ENCODE assay signal across 17 cellular contexts in the genomic region with DNA sequence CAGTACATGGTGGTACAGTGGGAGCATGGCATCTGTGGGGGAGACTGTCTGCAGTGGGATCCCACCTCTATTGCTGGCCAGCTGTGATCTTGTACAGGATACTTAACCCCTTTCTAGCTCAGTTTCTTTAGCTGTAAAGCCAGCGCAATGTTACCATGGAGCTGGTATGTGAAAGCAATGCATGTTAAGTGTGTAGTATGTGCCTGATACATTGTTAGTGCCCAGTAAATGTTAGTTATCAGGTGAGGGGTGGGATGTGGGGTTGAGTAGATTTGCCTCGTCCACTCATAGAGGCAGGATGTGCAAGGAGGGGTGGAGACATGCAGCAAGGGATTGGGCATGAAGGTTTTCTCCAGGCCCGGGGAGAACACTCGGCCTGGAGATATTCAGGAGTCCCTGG. TPM values are rescaled to one million over a fixed set of nuclear protein-coding genes. Genes with fewer than 3 reads are reported as not detected.
DNase-seq lines count a peak whose midpoint lies in the region; TF ChIP-seq lines count a peak whose summit lies in the region.
"Had no signal": no experiment of that assay in that cellular context is flagged by ENCODE, and none has a peak within 500 bp of the region (broad histone marks: within the 10 kb centered on the region; RNA-seq: fewer than 3 reads in every experiment).

No MANE protein-coding gene starts in this region.

- no peak overlapping the region for H3K4me3 ChIP-seq in HEK293 (ENCODE audit: low read depth, low read length)

- CTCF ChIA-PET in HEK293 (lab: Yijun Ruan, JAX): no interaction called here

- peaks cover 12% of the 10 kb centered on the region for H3K4me1 Mint-ChIP-seq in nephron progenitor cell
- H3K4me1 Mint-ChIP-seq in type B pancreatic cell (ENCODE audit: unreplicated experiment): peaks cover 8% of the 10 kb centered on the region

- H3K36me3 Mint-ChIP-seq in nephron progenitor cell (ENCODE audit: low read depth) (peaks cover 13% of the 10 kb centered on the region), type B pancreatic cell (peaks cover 21% of the 10 kb centered on the region)

- H3K27ac ChIP-seq in HEK293 (ENCODE audit: extremely low read depth, low read depth, low read length): no peak overlapping the region
- peak overlapping the region; percentile 24 for H3K27ac ChIP-seq in cingulate gyrus (ENCODE audit: low read depth, low read length)

- POLR2A ChIA-PET in HEK293 (lab: Yijun Ruan, JAX): interaction anchor here (0.8 kb wide), 1 partner anchor 44 kb away, joined by 4 read pairs; the partner anchor contains the start of gene AGGF1

- peaks cover 4 to 34% of the 10 kb centered on the region in 2 experiments for H3K36me3 ChIP-seq in HEK293 (ENCODE audit: control insufficient read depth in 2 of 2, insufficient read depth in 1 of 2, low read length in 2 of 2)
- H3K36me3 ChIP-seq: BE2C had no signal

- H3K4me3 Mint-ChIP-seq in nephron progenitor cell: peak overlapping the region; percentile 10
- peak overlapping the region; percentile 63 for H3K4me3 Mint-ChIP-seq in type B pancreatic cell
- H3K4me3 Mint-ChIP-seq: CD8-positive, alpha-beta memory T cell had no signal

- no peaks in the 10 kb centered on the region for H3K9me3 ChIP-seq in HEK293 (ENCODE audit: control insufficient read depth, insufficient read depth, low read depth, low read length)
- H3K9me3 ChIP-seq: BE2C had no signal

- H3K27me3 Mint-ChIP-seq in nephron progenitor cell (ENCODE audit: low read depth, poor library complexity) (peaks cover 24% of the 10 kb centered on the region), type B pancreatic cell (no peaks in the 10 kb centered on the region)
- H3K27me3 Mint-ChIP-seq: CD4-positive, CD25-positive, alpha-beta regulatory T cell had no signal

- DNase-seq in nephron progenitor cell (no peak), type B pancreatic cell (ENCODE audit: extremely low spot score, unreplicated experiment) (no peak), epidermal melanocyte (ENCODE audit: insufficient read length, low spot score) (no peak), islet precursor cell (no peak)
- no peak for DNase-seq in activated CD4-positive, alpha-beta T cell treated with anti-CD3 and anti-CD28 coated beads for 4 hours
- DNase-seq: ACHN; BE2C; C1 segment of cervical spinal cord; CD4-positive, CD25-positive, alpha-beta regulatory T cell; CD8-positive, alpha-beta memory T cell; COR-L47; DMS79; GDM1; GOT3; H7 had no signal

- no peaks in the 10 kb centered on the region; the same call in 1 of the 2 replicates for H3K4me1 ChIP-seq in HEK293 (ENCODE audit: control insufficient read depth, insufficient read depth, low read length)
- H3K4me1 ChIP-seq: BE2C had no signal

- H3K9me3 Mint-ChIP-seq in nephron progenitor cell (no peaks in the 10 kb centered on the region), type B pancreatic cell (no peaks in the 10 kb centered on the region)
- H3K9me3 Mint-ChIP-seq: CD4-positive, CD25-positive, alpha-beta regulatory T cell; CD8-positive, alpha-beta memory T cell had no signal

- TF ChIP-seq CTCF in HEK293 (tag by site-specific recombination; IDR thresholded peaks at IDR 0.05) (no peak), nephron progenitor cell (IDR thresholded peaks at IDR 0.05) (no peak), type B pancreatic cell (conservative IDR thresholded peaks at IDR 0.05) (no peak)

- no peak overlapping the region for H3K27ac Mint-ChIP-seq in nephron progenitor cell
- no peak overlapping the region for H3K27ac Mint-ChIP-seq in type B pancreatic cell
- H3K27ac Mint-ChIP-seq: CD4-positive, CD25-positive, alpha-beta regulatory T cell; CD8-positive, alpha-beta memory T cell had no signal

TF ChIP-seq in HEK293, 187 proteins besides CTCF, POLR2A, EP300 and RAD21:
- TF ChIP-seq ZNF140 (tag by site-specific recombination; IDR thresholded peaks at IDR 0.05): no peak
- TF ChIP-seq ZNF324 (tag by site-specific recombination; IDR thresholded peaks at IDR 0.05): no peak
- TF ChIP-seq ZBTB20 (tag by site-specific recombination; IDR thresholded peaks at IDR 0.05): no peak
- no peak for TF ChIP-seq KLF16 (tag by site-specific recombination; IDR thresholded peaks at IDR 0.05)
- TF ChIP-seq KLF7 (tag by site-specific recombination; IDR thresholded peaks at IDR 0.05; ENCODE audit: borderline replicate concordance): no peak
- no peak for TF ChIP-seq ZNF623 (tag by site-specific recombination; IDR thresholded peaks at IDR 0.05)
- no peak for TF ChIP-seq ZNF707 (tag by site-specific recombination; IDR thresholded peaks at IDR 0.05)
- TF ChIP-seq ZNF10 (tag by site-specific recombination; IDR thresholded peaks at IDR 0.05): peak; percentile 65; the same call in 1 of the 2 replicates
- TF ChIP-seq KLF8 (tag by site-specific recombination; IDR thresholded peaks at IDR 0.05): no peak
TF ChIP-seq in HEK293: peak in this region for 1.

RNA-seq across cellular contexts. Expression of gene ZBED3, which starts 12.3 kb away (rescaled TPM):
- 12.5 and 15.4 TPM in 2 replicates for total RNA-seq in type B pancreatic cell (ENCODE audit: low replicate concordance)

RNA-seq across cellular contexts. Expression of gene AGGF1, which starts 44.5 kb away (rescaled TPM):
- total RNA-seq in type B pancreatic cell (ENCODE audit: low replicate concordance): 25.1 and 25.4 TPM in 2 replicates
